In genomic region chr11:26399336-26399735, GRCh38 we compare ENCODE assay signal across 12 cellular contexts.
A peak's percentile ranks its signal among the peaks of the same experiment; 100 is the strongest.
DNase-seq lines count a peak whose midpoint lies in the region; ATAC-seq and TF ChIP-seq lines count a peak whose summit lies in the region.
"Had no signal": no experiment of that assay in that cellular context is flagged by ENCODE, and none has a peak within 500 bp of the region (broad histone marks: within the 10 kb centered on the region; RNA-seq: fewer than 3 reads in every experiment).

No MANE protein-coding gene starts in this region.

- no peak overlapping the region for H3K4me2 ChIP-seq in SK-N-SH
- H3K4me2 ChIP-seq: BLaER1 had no signal

- H3K9me2 ChIP-seq in SK-N-SH: no peaks in the 10 kb centered on the region

- H3K79me2 ChIP-seq in SK-N-SH (ENCODE audit: insufficient read depth): no peaks in the 10 kb centered on the region

- TF ChIP-seq CTCF in SK-N-SH (IDR thresholded peaks at IDR 0.05) (no peak), fibroblast of mammary gland (conservative IDR thresholded peaks at IDR 0.05; ENCODE audit: control insufficient read depth, insufficient read depth, low read depth, low read length) (no peak)

- no peak for TF ChIP-seq EP300 in SK-N-SH (IDR thresholded peaks at IDR 0.05; ENCODE audit: borderline replicate concordance in 1 of 2, low read depth in 1 of 2, low read length in 1 of 2)

- H3F3A ChIP-seq in SK-N-SH (replicated peaks; ENCODE audit: insufficient read depth): no peaks in the 10 kb centered on the region

- no peak overlapping the region for H2AFZ ChIP-seq in SK-N-SH (ENCODE audit: low read depth)
- H2AFZ ChIP-seq: GM23248 had no signal

- peaks cover 0 to 5% of the 10 kb centered on the region in 2 experiments; a peak in 1 of 4 replicates for H3K4me1 ChIP-seq in SK-N-SH (ENCODE audit: control insufficient read depth in 1 of 2, insufficient read depth in 2 of 2, low read depth in 1 of 2, low read length in 1 of 2)
- no peaks in the 10 kb centered on the region for H3K4me1 ChIP-seq in adipocyte (ENCODE audit: control insufficient read depth, insufficient read depth, low read length)
- H3K4me1 ChIP-seq: BLaER1, HAP-1 had no signal

- no peaks in the 10 kb centered on the region for H3K9me3 ChIP-seq in SK-N-SH
- no peaks in the 10 kb centered on the region for H3K9me3 ChIP-seq in adipocyte (ENCODE audit: control insufficient read depth, low read length)
- H3K9me3 ChIP-seq: BLaER1, HAP-1 had no signal

- no peak for ATAC-seq in SK-N-SH treated with all-trans-retinoic acid at 6 μM for 48 hours
- ATAC-seq in GM19395 (IDR thresholded peaks at IDR 0.05; ENCODE audit: unreplicated experiment): no peak

- CTCF ChIA-PET in SK-N-SH (lab: Yijun Ruan, JAX): no interaction called here

- H3K4me3 ChIP-seq in SK-N-SH (ENCODE audit: low read depth in 2 of 2, low read length in 1 of 2): no peak overlapping the region
- no peak overlapping the region for H3K4me3 ChIP-seq in adipocyte (ENCODE audit: low read length)
- no peak overlapping the region for H3K4me3 ChIP-seq in fibroblast of mammary gland (ENCODE audit: control insufficient read depth, low read depth, low read length)
- H3K4me3 ChIP-seq: BLaER1, GM23248, HAP-1 had no signal

- H3K27ac ChIP-seq in SK-N-SH (ENCODE audit: low read depth in 2 of 2, low read length in 1 of 2): no peak overlapping the region
- H3K27ac ChIP-seq: BLaER1, GM23248 had no signal

- H4K20me1 ChIP-seq in SK-N-SH (ENCODE audit: insufficient read depth): no peaks in the 10 kb centered on the region
- H4K20me1 ChIP-seq: BLaER1 had no signal

- H3K36me3 ChIP-seq in SK-N-SH (replicated peaks in 1 of 2; ENCODE audit: control insufficient read depth in 1 of 2, insufficient read depth in 2 of 2, low read length in 1 of 2) (no peaks in the 10 kb centered on the region), adipocyte (ENCODE audit: control insufficient read depth, insufficient read depth, low read length, severe bottlenecking) (no peaks in the 10 kb centered on the region)
- H3K36me3 ChIP-seq: BLaER1, HAP-1 had no signal

- 46% methylated on average over 1 of the region's 1 CpG for WGBS in SK-N-SH (ENCODE audit: low lambda C conversion rate)

- H3K27me3 ChIP-seq in SK-N-SH (ENCODE audit: insufficient read depth) (no peaks in the 10 kb centered on the region), adipocyte (replicated peaks; ENCODE audit: control insufficient read depth, insufficient read depth, low read length) (no peaks in the 10 kb centered on the region)
- H3K27me3 ChIP-seq: BLaER1 had no signal

- TF ChIP-seq RAD21 in SK-N-SH (IDR thresholded peaks at IDR 0.05; ENCODE audit: low read length): no peak

- POLR2A ChIA-PET in SK-N-SH (lab: Yijun Ruan, JAX): no interaction called here

- H3K9ac ChIP-seq in SK-N-SH (no peak overlapping the region), adipocyte (ENCODE audit: low read length) (no peak overlapping the region)
- H3K9ac ChIP-seq: BLaER1, GM23248 had no signal

- DNase-seq in SK-N-SH (peak; percentile 5), adipocyte (ENCODE audit: low read depth) (peak; percentile 72), fibroblast of mammary gland (ENCODE audit: low read depth) (peak; percentile 10), cerebellar cortex (ENCODE audit: low spot score) (no peak), D341Med (ENCODE audit: low spot score) (no peak)
- DNase-seq: ACHN; CD4-positive, alpha-beta memory T cell; GM23248 had no signal

TF ChIP-seq in SK-N-SH, 30 proteins besides CTCF, POLR2A, EP300 and RAD21 (continues in another document):
- TF ChIP-seq TAF1 (IDR thresholded peaks at IDR 0.05; ENCODE audit: borderline replicate concordance, low read depth, low read length) (no peak), MEF2A (IDR thresholded peaks at IDR 0.05; ENCODE audit: borderline replicate concordance, low read depth) (no peak), IRF3 (IDR thresholded peaks at IDR 0.05; ENCODE audit: low read depth, low read length) (no peak), ELF1 (IDR thresholded peaks at IDR 0.05) (no peak), PBX3 (IDR thresholded peaks at IDR 0.05) (no peak), RFX5 (IDR thresholded peaks at IDR 0.05; ENCODE audit: low read length) (no peak)

TF ChIP-seq in SK-N-SH treated with all-trans-retinoic acid at 6 μM for 48 hours, 23 proteins besides CTCF, POLR2A, EP300 and RAD21 (continues in another document):
- TF ChIP-seq TCF4 (CRISPR knock-in tag; IDR thresholded peaks at IDR 0.05; ENCODE audit: borderline replicate concordance): no peak
- no peak for TF ChIP-seq TSHZ2 (CRISPR knock-in tag; IDR thresholded peaks at IDR 0.05)
- TF ChIP-seq ISL1 (CRISPR knock-in tag; IDR thresholded peaks at IDR 0.05): no peak
- TF ChIP-seq ARNTL (CRISPR knock-in tag; IDR thresholded peaks at IDR 0.05; ENCODE audit: borderline replicate concordance, low read depth): no peak
- TF ChIP-seq ZNF8 (CRISPR knock-in tag; IDR thresholded peaks at IDR 0.05): no peak
- no peak for TF ChIP-seq TOX (CRISPR knock-in tag; IDR thresholded peaks at IDR 0.05; ENCODE audit: borderline replicate concordance)
- TF ChIP-seq PPARA (CRISPR knock-in tag; IDR thresholded peaks at IDR 0.05; ENCODE audit: borderline replicate concordance): no peak
- no peak for TF ChIP-seq PATZ1 (CRISPR knock-in tag; IDR thresholded peaks at IDR 0.05; ENCODE audit: borderline replicate concordance)
- no peak for TF ChIP-seq CREB5 (CRISPR knock-in tag; IDR thresholded peaks at IDR 0.05; ENCODE audit: low read depth)
- no peak for TF ChIP-seq CSDC2 (CRISPR knock-in tag; IDR thresholded peaks at IDR 0.05)
- no peak for TF ChIP-seq ZNF70 (CRISPR knock-in tag; IDR thresholded peaks at IDR 0.05)
- TF ChIP-seq SNAI2 (CRISPR knock-in tag; IDR thresholded peaks at IDR 0.05): no peak
- no peak for TF ChIP-seq OSR1 (CRISPR knock-in tag; IDR thresholded peaks at IDR 0.05)
- no peak for TF ChIP-seq POU6F1 (CRISPR knock-in tag; IDR thresholded peaks at IDR 0.05; ENCODE audit: borderline replicate concordance, low read depth)
- TF ChIP-seq ZC3H10 (CRISPR knock-in tag; IDR thresholded peaks at IDR 0.05): no peak
- TF ChIP-seq RARB (CRISPR knock-in tag; IDR thresholded peaks at IDR 0.05): no peak

Comparison
In these comparisons a context has a peak if more than half of its experiments do, and no peak if none do; other contexts are left out.
1. DNase-seq: peak in SK-N-SH (single experiment), adipocyte (single experiment) and fibroblast of mammary gland (single experiment); none in cerebellar cortex (single experiment) and D341Med (single experiment).